In genomic region chr20:32179515-32179914, GRCh38 we compare ENCODE assay signal across 18 cellular contexts. TPM values are rescaled to one million over a fixed set of nuclear protein-coding genes. Genes with fewer than 3 reads are reported as not detected.
DNase-seq lines count a peak whose midpoint lies in the region; ATAC-seq, FAIRE-seq and TF ChIP-seq lines count a peak whose summit lies in the region.
"Had no signal": no experiment of that assay in that cellular context is flagged by ENCODE, and none has a peak within 500 bp of the region (broad histone marks: within the 10 kb centered on the region; RNA-seq: fewer than 3 reads in every experiment).

No MANE protein-coding gene starts in this region.

- peaks cover 3% of the 10 kb centered on the region for H3K36me3 Mint-ChIP-seq in activated T-cell treated with anti-CD3 and anti-CD28 coated beads, Interleukin-2, amount 50 U/mL, for 24 hours (ENCODE audit: low read depth)
- no peaks in the 10 kb centered on the region for H3K36me3 Mint-ChIP-seq in activated T-helper 2 cell treated with anti-CD3 and anti-CD28 coated beads, Interferon-gamma antibody, Interleukin-2, Interleukin-4, amounts not matched to agents 10 μg/mL and 5 μg/mL and 100 μg/mL, durations not matched to agents 14 hours and 24 hours and 36 hours (ENCODE audit: low read depth)
- H3K36me3 Mint-ChIP-seq: CD8-positive, alpha-beta memory T cell had no signal

- no peak for TF ChIP-seq RAD21 in H1 (IDR thresholded peaks at IDR 0.05 in 1 of 2, conservative IDR thresholded peaks at IDR 0.05 in 1 of 2; ENCODE audit: low read depth in 2 of 2, low read length in 2 of 2)

- no peak overlapping the region for H3K4ac ChIP-seq in H1 (replicated peaks; ENCODE audit: insufficient read length, low read depth, low read length)

- H3K4me1 Mint-ChIP-seq in activated T-cell treated with anti-CD3 and anti-CD28 coated beads, Interleukin-2, amount 50 U/mL, for 24 hours (ENCODE audit: low read depth) = no peaks in the 10 kb centered on the region
- peaks cover 1% of the 10 kb centered on the region for H3K4me1 Mint-ChIP-seq in activated T-helper 2 cell treated with anti-CD3 and anti-CD28 coated beads, Interferon-gamma antibody, Interleukin-2, Interleukin-4, amounts not matched to agents 10 μg/mL and 5 μg/mL and 100 μg/mL, durations not matched to agents 14 hours and 24 hours and 36 hours (ENCODE audit: low read depth)
- H3K4me1 Mint-ChIP-seq: CD8-positive, alpha-beta memory T cell had no signal

- no peaks in the 10 kb centered on the region for H3K79me2 ChIP-seq in H1 (ENCODE audit: control insufficient read depth in 1 of 2, insufficient read depth in 2 of 2, low read length in 2 of 2)

- peak; percentile 15 for DNase-seq in activated T-cell treated with anti-CD3 and anti-CD28 coated beads, Interleukin-2, amount 50 U/mL, for 24 hours
- DNase-seq in activated T-cell treated with anti-CD3 and anti-CD28 coated beads for 4 hours (no peak), H1 (ENCODE audit: low read depth in 1 of 2, low spot score in 2 of 2) (no peak), mesenteric fat pad (ENCODE audit: low spot score) (peak; percentile 49), islet precursor cell (no peak), SK-N-DZ (ENCODE audit: low spot score) (no peak)
- DNase-seq in activated T-helper 2 cell treated with anti-CD3 and anti-CD28 coated beads, Interferon-gamma antibody, Interleukin-2, Interleukin-4, amounts not matched to agents 10 μg/mL and 5 μg/mL and 100 μg/mL, durations not matched to agents 14 hours and 24 hours and 36 hours (ENCODE audit: low spot score) = no peak
- DNase-seq: 8988T; AML-193; Caco-2; CD8-positive, alpha-beta memory T cell; DMS53; GF-D8; GOT3 had no signal

- H3K9me3 ChIP-seq in H1 (ENCODE audit: insufficient read depth in 2 of 2, low read depth in 1 of 2, low read length in 1 of 2) = peaks cover 3 to 4% of the 10 kb centered on the region in 2 experiments; a peak in 3 of 4 replicates
- H3K9me3 ChIP-seq: BLaER1, Caco-2, HAP-1 had no signal

- H3K4me1 ChIP-seq in H1 (replicated peaks in 1 of 4; ENCODE audit: control insufficient read depth in 3 of 4, insufficient read depth in 4 of 4, low read length in 3 of 4) = peaks cover 0 to 1% (median 0%) of the 10 kb centered on the region in 4 experiments; a peak in 1 of 7 replicates
- H3K4me1 ChIP-seq: HAP-1 had no signal

- no peak overlapping the region for H3K27ac Mint-ChIP-seq in activated T-cell treated with anti-CD3 and anti-CD28 coated beads, Interleukin-2, amount 50 U/mL, for 24 hours
- H3K27ac Mint-ChIP-seq in activated T-helper 2 cell treated with anti-CD3 and anti-CD28 coated beads, Interferon-gamma antibody, Interleukin-2, Interleukin-4, amounts not matched to agents 10 μg/mL and 5 μg/mL and 100 μg/mL, durations not matched to agents 14 hours and 24 hours and 36 hours = no peak overlapping the region

- H4K8ac ChIP-seq in H1 (ENCODE audit: extremely low read depth, insufficient read depth, low read length) = no peak overlapping the region

- H3K9ac ChIP-seq in H1 (replicated peaks in 1 of 4; ENCODE audit: extremely low read depth in 1 of 4, low read depth in 3 of 4, low read length in 3 of 4) = no peak overlapping the region
- H3K9ac ChIP-seq: BLaER1 had no signal

- no peaks in the 10 kb centered on the region for H3K36me3 ChIP-seq in H1 (ENCODE audit: control insufficient read depth in 2 of 4, insufficient read depth in 4 of 4, low read length in 3 of 4)
- H3K36me3 ChIP-seq: BLaER1, HAP-1 had no signal

- H4K20me1 ChIP-seq in H1 (replicated peaks in 1 of 2; ENCODE audit: control insufficient read depth in 1 of 2, insufficient read depth in 2 of 2, low read length in 2 of 2) = no peaks in the 10 kb centered on the region
- H4K20me1 ChIP-seq: BLaER1 had no signal

- no peak overlapping the region for H2BK12ac ChIP-seq in H1 (ENCODE audit: low read depth, low read length)

- H2BK5ac ChIP-seq in H1 (ENCODE audit: low read depth, low read length) = no peak overlapping the region

- no peak for TF ChIP-seq POLR2A in H1 (IDR thresholded peaks at IDR 0.05; ENCODE audit: control extremely low read depth in 1 of 2, low read depth in 2 of 2, low read length in 2 of 2)

- H3K27ac ChIP-seq in H1 (ENCODE audit: low read depth, low read length) = no peak overlapping the region
- H3K27ac ChIP-seq: BLaER1 had no signal

- no peak overlapping the region for H3K4me3 ChIP-seq in H1 (ENCODE audit: extremely low read depth in 1 of 4, insufficient read depth in 2 of 4, low read depth in 3 of 4, low read length in 4 of 4)
- H3K4me3 ChIP-seq: BLaER1, HAP-1 had no signal

- H3K23ac ChIP-seq in H1 (ENCODE audit: insufficient read length) = no peak overlapping the region

- no peak overlapping the region for H3K4me3 Mint-ChIP-seq in activated T-cell treated with anti-CD3 and anti-CD28 coated beads, Interleukin-2, amount 50 U/mL, for 24 hours
- no peak overlapping the region for H3K4me3 Mint-ChIP-seq in activated T-helper 2 cell treated with anti-CD3 and anti-CD28 coated beads, Interferon-gamma antibody, Interleukin-2, Interleukin-4, amounts not matched to agents 10 μg/mL and 5 μg/mL and 100 μg/mL, durations not matched to agents 14 hours and 24 hours and 36 hours (ENCODE audit: low read depth)
- H3K4me3 Mint-ChIP-seq: CD8-positive, alpha-beta memory T cell had no signal

- H3K23me2 ChIP-seq in H1 (ENCODE audit: low read depth, low read length) = 0 out of 2 replicates have a peak, but pooled peaks cover 3% of the 10 kb centered on the region

- H3K56ac ChIP-seq in H1 (replicated peaks; ENCODE audit: insufficient read length, low read depth, low read length) = no peak overlapping the region

- H4K91ac ChIP-seq in H1 (replicated peaks; ENCODE audit: insufficient read length, low read length) = no peak overlapping the region

- no peaks in the 10 kb centered on the region for H3K27me3 Mint-ChIP-seq in activated T-cell treated with anti-CD3 and anti-CD28 coated beads, Interleukin-2, amount 50 U/mL, for 24 hours
- no peaks in the 10 kb centered on the region for H3K27me3 Mint-ChIP-seq in activated T-helper 2 cell treated with anti-CD3 and anti-CD28 coated beads, Interferon-gamma antibody, Interleukin-2, Interleukin-4, amounts not matched to agents 10 μg/mL and 5 μg/mL and 100 μg/mL, durations not matched to agents 14 hours and 24 hours and 36 hours (ENCODE audit: low read depth)

- no peak overlapping the region for H3K4me2 ChIP-seq in H1 (ENCODE audit: insufficient read depth in 1 of 2, low read depth in 2 of 2, low read length in 2 of 2)
- H3K4me2 ChIP-seq: BLaER1 had no signal

- H4K5ac ChIP-seq in H1 (ENCODE audit: insufficient read length, low read depth, low read length) = no peak overlapping the region

- intact Hi-C loops in activated T-helper 2 cell treated with anti-CD3 and anti-CD28 coated beads, Interferon-gamma antibody, Interleukin-2, Interleukin-4, amounts not matched to agents 10 μg/mL and 5 μg/mL and 100 μg/mL, durations not matched to agents 14 hours and 24 hours and 36 hours (cut with micrococcal nuclease) = no loop called here

- POLR2A ChIA-PET in H1 (lab: Charles Lee; ENCODE audit: partially characterized antibody) = interaction anchor here (1.4 kb wide), 1 partner anchor 10 kb away, joined by 6 read pairs; no protein-coding TSS in a partner anchor

- H3K9me3 Mint-ChIP-seq in activated T-cell treated with anti-CD3 and anti-CD28 coated beads, Interleukin-2, amount 50 U/mL, for 24 hours = no peaks in the 10 kb centered on the region
- no peaks in the 10 kb centered on the region for H3K9me3 Mint-ChIP-seq in activated T-helper 2 cell treated with anti-CD3 and anti-CD28 coated beads, Interferon-gamma antibody, Interleukin-2, Interleukin-4, amounts not matched to agents 10 μg/mL and 5 μg/mL and 100 μg/mL, durations not matched to agents 14 hours and 24 hours and 36 hours
- H3K9me3 Mint-ChIP-seq: CD8-positive, alpha-beta memory T cell had no signal

- H2BK20ac ChIP-seq in H1 (ENCODE audit: low read length) = no peak overlapping the region

- no peak for TF ChIP-seq CTCF in H1 (IDR thresholded peaks at IDR 0.05; ENCODE audit: control extremely low read depth in 1 of 3, insufficient read depth in 1 of 3, low read depth in 1 of 3, low read length in 3 of 3)

- no peaks in the 10 kb centered on the region for H3K79me1 ChIP-seq in H1 (ENCODE audit: low read depth, low read length)

- no peak for ATAC-seq in GM21528 (IDR thresholded peaks at IDR 0.05; ENCODE audit: low FRiP score, unreplicated experiment)
- ATAC-seq: HepG2 had no signal

- no peak for TF ChIP-seq EP300 in H1 (IDR thresholded peaks at IDR 0.05; ENCODE audit: borderline replicate concordance in 1 of 2, low read depth in 2 of 2, low read length in 2 of 2)

- H2AFZ ChIP-seq in H1 (ENCODE audit: low read length) = no peak overlapping the region

- H3K18ac ChIP-seq in H1 (ENCODE audit: extremely low read depth, low read length) = no peak overlapping the region

- H3K27me3 ChIP-seq in H1 (replicated peaks in 1 of 4; ENCODE audit: control insufficient read depth in 3 of 4, extremely low read depth in 1 of 4, insufficient read depth in 3 of 4, low read length in 3 of 4) = no peaks in the 10 kb centered on the region
- H3K27me3 ChIP-seq: BLaER1 had no signal

- no peak overlapping the region for H3K14ac ChIP-seq in H1 (ENCODE audit: insufficient read length)

- 81% methylated on average over 2 of the region's 2 CpGs; no CpG with 5 or more reads in 1 of the 2 experiments for WGBS in H1 (ENCODE audit: extremely low coverage in 1 of 2, insufficient coverage in 1 of 2, insufficient read length in 1 of 2, insufficient replicate concordance in 2 of 2, low coverage in 1 of 2, low lambda C conversion rate in 2 of 2, missing lambda C conversion rate in 1 of 2), 2 experiments

- FAIRE-seq in H1 (lab: Jason Lieb, UNC) = peak; percentile 13
- FAIRE-seq: HepG2 had no signal

- H2BK15ac ChIP-seq in H1 (ENCODE audit: low read length) = no peak overlapping the region

- H2BK120ac ChIP-seq in H1 (replicated peaks; ENCODE audit: low read depth, low read length) = no peak overlapping the region

- H2AK5ac ChIP-seq in H1 (ENCODE audit: low read depth, low read length) = no peak overlapping the region

- CTCF ChIA-PET in H1 (lab: Charles Lee; ENCODE audit: partially characterized antibody) = interaction anchor here (0.6 to 0.8 kb wide), 2 partner anchors 24 kb away, joined by 3 to 4 read pairs; no protein-coding TSS in a partner anchor

RNA-seq across cellular contexts. Expression of gene PLAGL2, which starts 28.0 kb away (rescaled TPM):
- 25.4 and 26.1 TPM in 2 replicates for total RNA-seq in H1 (2021; fragmentation: NEBNext Ultra II Directional; extraction: Animal tissue kit (Norgen Biotek cat#: 25700))
- polyA plus RNA-seq in H1 (2011; rRNA removed) = 20.6 and 26.7 TPM in 2 replicates
- 13.6 TPM for polyA plus RNA-seq in H1 (2011; cell fraction: cytosol; rRNA removed)
- polyA plus RNA-seq in H1 (2011; cell fraction: nucleus; rRNA removed) = 16.7 TPM
- polyA plus RNA-seq in H1 (2012, experiment 1 of 2) = 23.8 to 28.5 TPM (median 26.4 TPM) in 4 replicates
- 20.3 TPM for polyA plus RNA-seq in H1 (2012, experiment 2 of 2)
- polyA plus RNA-seq in H1 (2013, experiment 1 of 2) = 19.4 TPM
- 19.7 TPM for polyA plus RNA-seq in H1 (2013, experiment 2 of 2)
- 26.9 and 28.7 TPM in 2 replicates for polyA minus RNA-seq in H1 (2011; rRNA and poly(A)+ RNA removed)
- 20.6 TPM for polyA minus RNA-seq in H1 (2011; cell fraction: cytosol; rRNA and poly(A)+ RNA removed)
- 18.4 TPM for polyA minus RNA-seq in H1 (2011; cell fraction: nucleus; rRNA and poly(A)+ RNA removed)
- 8.3 TPM for total RNA-seq in mesenteric fat pad
- 125 and 126 TPM in 2 replicates for total RNA-seq in activated T-helper 2 cell treated with anti-CD3 and anti-CD28 coated beads, Interferon-gamma antibody, Interleukin-2, Interleukin-4, amounts not matched to agents 10 μg/mL and 5 μg/mL and 100 μg/mL, durations not matched to agents 14 hours and 24 hours and 36 hours
- 10.9 and 12.5 TPM in 2 replicates for polyA plus RNA-seq in SK-N-DZ (2014; cell fraction: cytosol; rRNA removed)
- polyA plus RNA-seq in SK-N-DZ (2014; cell fraction: nucleus; rRNA removed) = 4.4 and 12.4 TPM in 2 replicates

RNA-seq across cellular contexts. Expression of gene POFUT1, which starts 28.2 kb away (rescaled TPM):
- total RNA-seq in H1 (2021; fragmentation: NEBNext Ultra II Directional; extraction: Animal tissue kit (Norgen Biotek cat#: 25700)) = 24.4 and 24.5 TPM in 2 replicates
- 19.4 and 23.5 TPM in 2 replicates for polyA plus RNA-seq in H1 (2011; rRNA removed)
- 23.1 TPM for polyA plus RNA-seq in H1 (2011; cell fraction: cytosol; rRNA removed)
- polyA plus RNA-seq in H1 (2011; cell fraction: nucleus; rRNA removed) = 27.9 TPM
- 19.9 to 22.6 TPM (median 21.3 TPM) in 4 replicates for polyA plus RNA-seq in H1 (2012, experiment 1 of 2)
- polyA plus RNA-seq in H1 (2012, experiment 2 of 2) = 21.9 TPM
- 27.9 TPM for polyA plus RNA-seq in H1 (2013, experiment 1 of 2)
- polyA plus RNA-seq in H1 (2013, experiment 2 of 2) = 31.3 TPM
- 30.4 and 33.9 TPM in 2 replicates for polyA minus RNA-seq in H1 (2011; rRNA and poly(A)+ RNA removed)
- polyA minus RNA-seq in H1 (2011; cell fraction: cytosol; rRNA and poly(A)+ RNA removed) = 22.5 TPM
- polyA minus RNA-seq in H1 (2011; cell fraction: nucleus; rRNA and poly(A)+ RNA removed) = 26.9 TPM
- 40.9 TPM for total RNA-seq in mesenteric fat pad
- total RNA-seq in activated T-helper 2 cell treated with anti-CD3 and anti-CD28 coated beads, Interferon-gamma antibody, Interleukin-2, Interleukin-4, amounts not matched to agents 10 μg/mL and 5 μg/mL and 100 μg/mL, durations not matched to agents 14 hours and 24 hours and 36 hours = 67.4 and 68.8 TPM in 2 replicates
- polyA plus RNA-seq in SK-N-DZ (2014; cell fraction: cytosol; rRNA removed) = 30.0 and 38.8 TPM in 2 replicates
- polyA plus RNA-seq in SK-N-DZ (2014; cell fraction: nucleus; rRNA removed) = 14.4 and 15.3 TPM in 2 replicates

Comparison
In these comparisons a context has a peak if more than half of its experiments do, and no peak if none do; other contexts are left out.
1. DNase-seq: peak in activated T-cell treated with anti-CD3 and anti-CD28 coated beads, Interleukin-2, amount 50 U/mL, for 24 hours (single experiment) and mesenteric fat pad (single experiment); none in activated T-cell treated with anti-CD3 and anti-CD28 coated beads for 4 hours (single experiment), H1 (0 of 2), activated T-helper 2 cell treated with anti-CD3 and anti-CD28 coated beads, Interferon-gamma antibody, Interleukin-2, Interleukin-4, amounts not matched to agents 10 μg/mL and 5 μg/mL and 100 μg/mL, durations not matched to agents 14 hours and 24 hours and 36 hours (single experiment), islet precursor cell (single experiment) and SK-N-DZ (single experiment).